In genomic region chr4:165131247-165131832, GRCh38 we compare ENCODE assay signal across 8 cellular contexts. TPM values are rescaled to one million over a fixed set of nuclear protein-coding genes. Genes with fewer than 3 reads are reported as not detected.
DNase-seq lines count a peak whose midpoint lies in the region; ATAC-seq, FAIRE-seq and TF ChIP-seq lines count a peak whose summit lies in the region.

No MANE protein-coding gene starts in this region.

- H3K36me3 Mint-ChIP-seq in activated T-helper 17 cell treated with anti-CD3 and anti-CD28 coated beads, Interleukin-2, amount 50 U/mL, for 72 hours (ENCODE audit: low read depth) = no peaks in the 10 kb centered on the region

- no peak overlapping the region for H3K27ac Mint-ChIP-seq in activated T-helper 17 cell treated with anti-CD3 and anti-CD28 coated beads, Interleukin-2, amount 50 U/mL, for 72 hours

- H3K9me3 ChIP-seq in pancreas = no peaks in the 10 kb centered on the region
- H3K9me3 ChIP-seq in upper lobe of right lung = no peaks in the 10 kb centered on the region

- H3K4me1 ChIP-seq in KMS-11 (ENCODE audit: low read depth, poor library complexity, severe bottlenecking) = peaks cover 6% of the 10 kb centered on the region
- H3K4me1 ChIP-seq in pancreas = no peaks in the 10 kb centered on the region
- peaks cover 8% of the 10 kb centered on the region for H3K4me1 ChIP-seq in upper lobe of right lung

- H3K9me3 Mint-ChIP-seq in activated T-helper 17 cell treated with anti-CD3 and anti-CD28 coated beads, Interleukin-2, amount 50 U/mL, for 72 hours = no peaks in the 10 kb centered on the region

- H3K27me3 Mint-ChIP-seq in activated T-helper 17 cell treated with anti-CD3 and anti-CD28 coated beads, Interleukin-2, amount 50 U/mL, for 72 hours = peaks cover 27% of the 10 kb centered on the region

- WGBS in pancreas, 2 donors = 5 to 9% methylated on average over 9 of the region's 9 CpGs

- H3K4me3 ChIP-seq in KMS-11 (IDR thresholded peaks at IDR 0.05; ENCODE audit: insufficient read depth, low read depth, low read length) = no peak overlapping the region
- no peak overlapping the region for H3K4me3 ChIP-seq in pancreas
- H3K4me3 ChIP-seq in upper lobe of right lung = no peak overlapping the region

- H3K79me2 ChIP-seq in KMS-11 (ENCODE audit: insufficient read depth, low read depth) = no peaks in the 10 kb centered on the region

- peak; percentile 82 for ATAC-seq in GM21619 (IDR thresholded peaks at IDR 0.05; ENCODE audit: unreplicated experiment)
- ATAC-seq in activated T-helper 17 cell treated with anti-CD3 and anti-CD28 coated beads, Interleukin-2, amount 50 U/mL, for 72 hours (replicated peaks) = peak; percentile 68
- peak; percentile 46 to 96 (median 90) for ATAC-seq in pancreas
- peak; percentile 91 for ATAC-seq in upper lobe of right lung

- no peak overlapping the region for H3K4me2 ChIP-seq in KMS-11

- no peaks in the 10 kb centered on the region for H3K4me1 Mint-ChIP-seq in activated T-helper 17 cell treated with anti-CD3 and anti-CD28 coated beads, Interleukin-2, amount 50 U/mL, for 72 hours

- H3K4me3 Mint-ChIP-seq in activated T-helper 17 cell treated with anti-CD3 and anti-CD28 coated beads, Interleukin-2, amount 50 U/mL, for 72 hours = no peak overlapping the region

- H3K9ac ChIP-seq in KMS-11 = no peak overlapping the region

- peak; percentile 99 for TF ChIP-seq CTCF in KMS-11 (conservative IDR thresholded peaks at IDR 0.05; ENCODE audit: low read depth, low read length)
- peak; percentile 77 to 90 (median 79) for TF ChIP-seq CTCF in pancreas (IDR thresholded peaks at IDR 0.05)
- peak; percentile 90 for TF ChIP-seq CTCF in upper lobe of right lung (IDR thresholded peaks at IDR 0.05)

- intact Hi-C loops in pancreas (cut with DNase I) (loop anchor here in 2 of 3 donors (5.0 to 10.0 kb wide), 3 partner anchors 206 to 333 kb away; no protein-coding TSS in a partner anchor), upper lobe of right lung (cut with DNase I) (loop anchor here (5.0 kb wide), 1 partner anchor 211 kb away; no protein-coding TSS in a partner anchor)

- H3K27ac ChIP-seq in KMS-11 (no peak overlapping the region), pancreas (no peak overlapping the region), upper lobe of right lung (no peak overlapping the region)

- DNase-seq in Daoy (ENCODE audit: low read depth) = peak; percentile 29
- peak; percentile 60 for DNase-seq in RPMI8226
- peak; percentile 49 to 62 for DNase-seq in frontal cortex (ENCODE audit: low spot score in 2 of 2)
- peak in 5 of 6 donors; percentile 16 to 80 (median 42) for DNase-seq in pancreas
- DNase-seq in upper lobe of right lung = no peak

- H3K36me3 ChIP-seq in KMS-11 (ENCODE audit: insufficient read depth) (no peaks in the 10 kb centered on the region), pancreas (no peaks in the 10 kb centered on the region), upper lobe of right lung (no peaks in the 10 kb centered on the region)

- H2AFZ ChIP-seq in KMS-11 (ENCODE audit: low read depth) = no peak overlapping the region

- no peaks in the 10 kb centered on the region for H4K20me1 ChIP-seq in KMS-11 (ENCODE audit: insufficient read depth)

- FAIRE-seq in frontal cortex (lab: Jason Lieb, UNC) = peak; percentile 74
- no peak for FAIRE-seq in pancreas (lab: Jason Lieb, UNC)

- H3K27me3 ChIP-seq in KMS-11 (ENCODE audit: insufficient read depth, low read depth) (no peaks in the 10 kb centered on the region; the same call in 1 of the 2 replicates), pancreas (no peaks in the 10 kb centered on the region), upper lobe of right lung (no peaks in the 10 kb centered on the region)

RNA-seq across cellular contexts. Expression of gene TMEM192, which starts 18.7 kb away (rescaled TPM):
- 5.4 and 7.3 TPM in 2 replicates for total RNA-seq in Daoy (2014; rRNA removed; shearing (Covaris generic))
- total RNA-seq in activated T-helper 17 cell treated with anti-CD3 and anti-CD28 coated beads, Interleukin-2, amount 50 U/mL, for 72 hours = 10 to 100 TPM in 1 of 2 donors, 1 to 10 TPM in 1; 7.8 to 17.9 TPM
- total RNA-seq in frontal cortex = 9.4 TPM
- total RNA-seq in pancreas = 10 to 100 TPM; 10.8 to 17.1 (median 14.1) TPM
- polyA plus RNA-seq in pancreas = 1 to 10 TPM; 4.2 to 8.7 TPM
- 26.5 TPM for total RNA-seq in upper lobe of right lung
